In the genomic region with DNA sequence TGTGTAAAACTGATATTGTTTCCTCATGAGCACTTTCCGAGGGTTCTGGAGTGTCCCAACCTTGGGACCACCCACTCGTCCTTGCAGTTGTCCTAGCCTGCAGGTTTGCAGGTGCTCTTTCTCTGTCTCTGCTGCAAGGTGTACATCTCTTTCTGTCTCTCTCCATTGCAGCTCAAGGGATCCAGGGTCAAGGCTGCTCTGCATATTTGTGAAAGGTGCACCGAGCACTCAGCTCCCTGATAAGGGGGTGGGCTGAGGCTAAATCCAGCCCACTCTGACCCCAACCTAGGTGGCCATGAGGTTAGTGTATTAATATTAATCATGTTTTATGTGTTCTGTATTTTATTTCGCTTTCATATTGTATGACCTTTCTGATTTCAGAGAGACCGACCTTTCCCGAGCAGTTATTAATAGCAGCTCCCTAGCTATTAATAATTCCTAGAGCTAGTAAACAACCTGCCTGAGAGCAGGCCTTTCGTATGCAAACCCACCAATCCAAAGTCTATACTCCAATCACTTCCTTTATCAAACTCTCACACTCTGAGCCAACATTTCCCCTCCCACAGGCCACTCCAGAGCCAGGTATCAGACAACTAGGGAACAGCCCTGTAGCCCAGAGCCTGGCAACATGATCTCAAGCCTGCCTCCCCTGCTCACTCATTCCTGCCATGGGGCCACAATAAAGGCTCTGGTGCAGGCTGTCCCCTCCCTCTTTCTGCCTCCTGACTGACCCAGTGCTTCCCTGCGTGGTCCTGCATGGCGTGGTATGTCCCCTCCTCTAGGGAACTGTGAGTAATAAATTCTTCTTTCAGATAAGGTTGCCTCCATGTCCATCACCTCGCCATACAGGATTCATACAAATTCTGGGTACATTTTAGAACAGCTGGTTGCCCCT, we compare ENCODE assay signal across 20 cellular contexts.
"Had no signal": no experiment of that assay in that cellular context is flagged by ENCODE, and none has a peak within 500 bp of the region (broad histone marks: within the 10 kb centered on the region; RNA-seq: fewer than 3 reads in every experiment).

No MANE protein-coding gene starts in this region.

- H3K27ac ChIP-seq: parathyroid adenoma, tibial nerve had no signal

- H3K9me3 ChIP-seq: mucosa of descending colon, tibial nerve had no signal

- DNase-seq: activated CD4-positive, alpha-beta memory T cell treated with anti-CD3 and anti-CD28 coated beads, Interleukin-2, amount 10 ng/mL, durations not matched to agents 7 days and 5 days; activated CD4-positive, alpha-beta T cell treated with anti-CD3 and anti-CD28 coated beads for 48 hours; activated CD4-positive, CD25-positive, alpha-beta regulatory T cell; activated effector memory CD4-positive, alpha-beta T cell treated with Interleukin-2 at 50 U/mL for 16 hours; activated naive CD4-positive, alpha-beta T cell treated with anti-CD3 and anti-CD28 coated beads, Interleukin-2, amount 10 ng/mL, durations not matched to agents 7 days and 5 days; activated naive CD8-positive, alpha-beta T cell treated with anti-CD3 and anti-CD28 coated beads, Interleukin-2, amount 50 U/mL, for 24 hours; activated T-cell treated with anti-CD3 and anti-CD28 coated beads, Interleukin-2, amount 50 U/mL, for 4 hours; anterior cingulate cortex; effector memory CD8-positive, alpha-beta T cell; hippocampal formation; mesenchymal stem cell; mucosa of descending colon; naive thymus-derived CD8-positive, alpha-beta T cell; stimulated activated naive CD8-positive, alpha-beta T cell treated with anti-CD3 and anti-CD28 coated beads, Interleukin-15, Interleukin-2, amounts not matched to agents 100 U/mL and 50 U/mL, for 24 hours; T-helper 1 cell; T-helper 9 cell had no signal

- H3K4me1 Mint-ChIP-seq: activated CD4-positive, alpha-beta memory T cell treated with anti-CD3 and anti-CD28 coated beads, Interleukin-2, amount 10 ng/mL, durations not matched to agents 7 days and 5 days; activated naive CD4-positive, alpha-beta T cell treated with anti-CD3 and anti-CD28 coated beads, Interleukin-2, amount 10 ng/mL, durations not matched to agents 7 days and 5 days; activated naive CD8-positive, alpha-beta T cell treated with anti-CD3 and anti-CD28 coated beads, Interleukin-2, amount 50 U/mL, for 24 hours; naive thymus-derived CD8-positive, alpha-beta T cell had no signal

- H3K36me3 ChIP-seq: tibial nerve had no signal

- ATAC-seq: activated naive CD8-positive, alpha-beta T cell treated with anti-CD3 and anti-CD28 coated beads, Interleukin-2, amount 50 U/mL, for 24 hours; activated T-cell treated with anti-CD3 and anti-CD28 coated beads, Interleukin-2, amount 50 U/mL, for 4 hours; effector memory CD8-positive, alpha-beta T cell; mucosa of descending colon; naive thymus-derived CD8-positive, alpha-beta T cell; SK-N-SH treated with all-trans-retinoic acid at 6 μM for 48 hours; stimulated activated naive CD8-positive, alpha-beta T cell treated with anti-CD3 and anti-CD28 coated beads, Interleukin-15, Interleukin-2, amounts not matched to agents 100 U/mL and 50 U/mL, for 24 hours had no signal

- H3K27me3 ChIP-seq: tibial nerve had no signal

- H3K27ac Mint-ChIP-seq: activated CD4-positive, alpha-beta memory T cell treated with anti-CD3 and anti-CD28 coated beads, Interleukin-2, amount 10 ng/mL, durations not matched to agents 7 days and 5 days; activated naive CD4-positive, alpha-beta T cell treated with anti-CD3 and anti-CD28 coated beads, Interleukin-2, amount 10 ng/mL, durations not matched to agents 7 days and 5 days; activated naive CD8-positive, alpha-beta T cell treated with anti-CD3 and anti-CD28 coated beads, Interleukin-2, amount 50 U/mL, for 24 hours; dendritic cell treated with granulocyte-macrophage colony-stimulating factor and Interleukin-4, amounts not matched to agents 40 ng/mL and 50 ng/mL, for 4 days; effector memory CD8-positive, alpha-beta T cell; naive thymus-derived CD8-positive, alpha-beta T cell had no signal

- H3K9me3 Mint-ChIP-seq: activated CD4-positive, alpha-beta memory T cell treated with anti-CD3 and anti-CD28 coated beads, Interleukin-2, amount 10 ng/mL, durations not matched to agents 7 days and 5 days; activated naive CD4-positive, alpha-beta T cell treated with anti-CD3 and anti-CD28 coated beads, Interleukin-2, amount 10 ng/mL, durations not matched to agents 7 days and 5 days; activated naive CD8-positive, alpha-beta T cell treated with anti-CD3 and anti-CD28 coated beads, Interleukin-2, amount 50 U/mL, for 24 hours; activated T-cell treated with anti-CD3 and anti-CD28 coated beads, Interleukin-2, amount 50 U/mL, for 4 hours; dendritic cell treated with granulocyte-macrophage colony-stimulating factor and Interleukin-4, amounts not matched to agents 40 ng/mL and 50 ng/mL, for 4 days; effector memory CD8-positive, alpha-beta T cell had no signal

- H3K4me3 Mint-ChIP-seq: activated CD4-positive, alpha-beta memory T cell treated with anti-CD3 and anti-CD28 coated beads, Interleukin-2, amount 10 ng/mL, durations not matched to agents 7 days and 5 days; activated naive CD4-positive, alpha-beta T cell treated with anti-CD3 and anti-CD28 coated beads, Interleukin-2, amount 10 ng/mL, durations not matched to agents 7 days and 5 days; activated naive CD8-positive, alpha-beta T cell treated with anti-CD3 and anti-CD28 coated beads, Interleukin-2, amount 50 U/mL, for 24 hours; activated T-cell treated with anti-CD3 and anti-CD28 coated beads, Interleukin-2, amount 50 U/mL, for 4 hours; dendritic cell treated with granulocyte-macrophage colony-stimulating factor and Interleukin-4, amounts not matched to agents 40 ng/mL and 50 ng/mL, for 4 days; effector memory CD8-positive, alpha-beta T cell; naive thymus-derived CD8-positive, alpha-beta T cell had no signal

- H3K4me1 ChIP-seq: parathyroid adenoma, tibial nerve had no signal

- H3K4me3 ChIP-seq: mucosa of descending colon, tibial nerve had no signal

- H3K27me3 Mint-ChIP-seq: dendritic cell treated with granulocyte-macrophage colony-stimulating factor and Interleukin-4, amounts not matched to agents 40 ng/mL and 50 ng/mL, for 4 days had no signal

- H3K36me3 Mint-ChIP-seq: activated naive CD4-positive, alpha-beta T cell treated with anti-CD3 and anti-CD28 coated beads, Interleukin-2, amount 10 ng/mL, durations not matched to agents 7 days and 5 days; naive thymus-derived CD8-positive, alpha-beta T cell had no signal
